Comparison of ENCODE assay signal across 17 cellular contexts in the genomic region with DNA sequence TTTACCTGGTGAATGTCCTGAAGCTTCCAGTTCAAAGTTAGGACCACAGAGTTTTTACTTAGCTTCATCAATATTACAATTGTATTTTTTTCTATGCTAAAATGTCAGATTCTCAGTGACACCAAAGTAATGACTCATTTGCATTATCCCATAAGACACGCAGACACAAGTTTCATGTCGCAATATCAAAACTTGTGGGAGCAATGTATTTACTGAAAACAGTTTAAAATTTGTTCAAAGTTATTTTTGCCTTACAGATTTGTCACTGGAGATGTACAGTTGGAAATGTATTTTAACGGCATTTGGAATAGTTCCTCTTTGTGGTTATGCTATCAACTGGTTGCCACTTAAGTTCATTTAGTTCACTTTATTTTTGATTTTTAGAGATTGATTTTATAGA. TPM values are rescaled to one million over a fixed set of nuclear protein-coding genes. Genes with fewer than 3 reads are reported as not detected.
A peak's percentile ranks its signal among the peaks of the same experiment; 100 is the strongest.
DNase-seq lines count a peak whose midpoint lies in the region; ATAC-seq, FAIRE-seq and TF ChIP-seq lines count a peak whose summit lies in the region.
"Had no signal": no experiment of that assay in that cellular context is flagged by ENCODE, and none has a peak within 500 bp of the region (broad histone marks: within the 10 kb centered on the region; RNA-seq: fewer than 3 reads in every experiment).

No MANE protein-coding gene starts in this region.

- H2BK5ac ChIP-seq in mesenchymal stem cell (ENCODE audit: low read depth, low read length, poor library complexity, severe bottlenecking): no peak overlapping the region

- H3K4ac ChIP-seq in mesenchymal stem cell (ENCODE audit: low read depth in 1 of 2, low read length in 2 of 2): no peak overlapping the region

- WGBS in K562 (ENCODE audit: insufficient coverage, low coverage, missing lambda C conversion rate): 0% methylated on average over 3 of the region's 3 CpGs
- WGBS in mesenchymal stem cell: 61% methylated on average over 3 of the region's 3 CpGs
- WGBS in esophagus squamous epithelium, 2 donors: 21 to 30% methylated on average over 3 of the region's 3 CpGs

- no peak overlapping the region for H3K18ac ChIP-seq in mesenchymal stem cell (ENCODE audit: low read depth in 1 of 2, low read length in 2 of 2)

- TF ChIP-seq CTCF in HL-60 (IDR thresholded peaks at IDR 0.05; ENCODE audit: insufficient read depth, low read length) (no peak), K562 (IDR thresholded peaks at IDR 0.05 in 2 of 3, conservative IDR thresholded peaks at IDR 0.05 in 1 of 3; ENCODE audit: insufficient read depth in 2 of 3, low read depth in 1 of 3, low read length in 3 of 3) (no peak), esophagus squamous epithelium (IDR thresholded peaks at IDR 0.05) (no peak)

- H3K27ac ChIP-seq in HL-60 (replicated peaks) (peak overlapping the region; percentile 67), K562 (ENCODE audit: extremely low read depth, low read depth, low read length) (no peak overlapping the region), mesenchymal stem cell (ENCODE audit: low read length, poor library complexity, severe bottlenecking) (no peak overlapping the region), esophagus squamous epithelium (no peak overlapping the region)
- H3K27ac ChIP-seq: parathyroid adenoma, SJCRH30 had no signal

- no peak for TF ChIP-seq RAD21 in K562 (CRISPR knock-in tag; conservative IDR thresholded peaks at IDR 0.05 in 1 of 2, IDR thresholded peaks at IDR 0.05 in 1 of 2)

- no peak overlapping the region for H3K23ac ChIP-seq in mesenchymal stem cell (ENCODE audit: low read length in 2 of 2)

- TF ChIP-seq POLR2A in K562 (conservative IDR thresholded peaks at IDR 0.05) (no peak), esophagus squamous epithelium (IDR thresholded peaks at IDR 0.05) (no peak)

- in situ Hi-C loops in K562 (cut with MboI): no loop called here

- H3K79me1 ChIP-seq in mesenchymal stem cell (replicated peaks; ENCODE audit: low read length, poor library complexity, severe bottlenecking): no peaks in the 10 kb centered on the region

- H3K36me3 ChIP-seq in K562 (ENCODE audit: control insufficient read depth, insufficient read depth, low read length) (no peaks in the 10 kb centered on the region), mesenchymal stem cell (ENCODE audit: control insufficient read depth in 1 of 2, insufficient read depth in 2 of 2, low read depth in 1 of 2, low read length in 2 of 2) (no peaks in the 10 kb centered on the region), esophagus squamous epithelium (no peaks in the 10 kb centered on the region)
- H3K36me3 ChIP-seq: SJCRH30 had no signal

- H2AK5ac ChIP-seq in mesenchymal stem cell (ENCODE audit: low read length, severe bottlenecking): no peak overlapping the region

- no peak overlapping the region for H4K91ac ChIP-seq in mesenchymal stem cell (ENCODE audit: low read length)

- H3K79me2 ChIP-seq in K562 (ENCODE audit: control insufficient read depth, insufficient read depth, low read length): no peaks in the 10 kb centered on the region
- H3K79me2 ChIP-seq: parathyroid adenoma had no signal

- H3K4me3 ChIP-seq in HL-60 (replicated peaks; ENCODE audit: insufficient read depth, low read length) (no peak overlapping the region), K562 (no peak overlapping the region), mesenchymal stem cell (ENCODE audit: insufficient read depth in 1 of 2, low read depth in 1 of 2, low read length in 2 of 2) (no peak overlapping the region), esophagus squamous epithelium (no peak overlapping the region)
- H3K4me3 ChIP-seq: SJCRH30 had no signal

- no peak overlapping the region for H2AFZ ChIP-seq in K562 (ENCODE audit: low read depth, low read length)
- no peak overlapping the region for H2AFZ ChIP-seq in mesenchymal stem cell (ENCODE audit: low read depth, low read length)
- H2AFZ ChIP-seq: parathyroid adenoma had no signal

- BruUV-seq in K562 (replicated peaks; lab: Mats Ljungman, UMichigan): no TSS peak

- no peak for TF ChIP-seq EP300 in K562 (IDR thresholded peaks at IDR 0.05; ENCODE audit: low read length)

- H3K4me1 ChIP-seq in K562 (replicated peaks in 1 of 2; ENCODE audit: control insufficient read depth in 2 of 2, insufficient read depth in 2 of 2, low read length in 2 of 2) (no peaks in the 10 kb centered on the region), mesenchymal stem cell (ENCODE audit: control insufficient read depth, insufficient read depth, low read depth, low read length) (peaks cover under 1% of the 10 kb centered on the region), esophagus squamous epithelium (peaks cover 0 to 7% (median 0%) of the 10 kb centered on the region in 3 donors)
- H3K4me1 ChIP-seq: parathyroid adenoma, SJCRH30 had no signal

- DNase-seq in HL-60 (ENCODE audit: low read depth in 1 of 2, low spot score in 1 of 2) (peak; percentile 32 to 80), NOMO-1 treated with dmso at 0.1 percent for 144 hours (lab: John Stamatoyannopoulos, UW; ENCODE audit: unreplicated experiment) (peak; percentile 78), K562 (ENCODE audit: extremely low read depth in 1 of 4, low spot score in 3 of 4) (no peak), mesenchymal stem cell (peak; percentile 56), esophagus squamous epithelium (lab: John Stamatoyannopoulos, UW) (no peak), Right ventricle myocardium superior (no peak)
- DNase-seq: activated CD4-positive, alpha-beta T cell treated with anti-CD3 and anti-CD28 coated beads for 48 hours; activated CD8-positive, alpha-beta memory T cell treated with anti-CD3 and anti-CD28 coated beads, Interleukin-2, amount 50 U/mL, for 48 hours; activated gamma-delta T cell treated with Interleukin-2 at 50 U/mL for 16 hours; anterior cingulate cortex; naive B cell; SJCRH30 had no signal

- no peak for ATAC-seq in K562
- ATAC-seq in GM19035 (IDR thresholded peaks at IDR 0.05; ENCODE audit: unreplicated experiment): no peak
- ATAC-seq in Right ventricle myocardium superior (ENCODE audit: poor library complexity): no peak
- ATAC-seq: stimulated activated effector memory CD8-positive, alpha-beta T cell treated with anti-CD3 and anti-CD28 coated beads, Interleukin-12 subunit alpha, Interleukin-12 subunit beta, amount 100 ng/mL, for 72 hours had no signal

- no peaks in the 10 kb centered on the region for H4K20me1 ChIP-seq in K562 (replicated peaks; ENCODE audit: control insufficient read depth, insufficient read depth, low read length)

- CTCF ChIA-PET in K562 (lab: Yijun Ruan, JAX; ENCODE audit: low intra/inter-chr PET ratio): no interaction called here

- no peaks in the 10 kb centered on the region for H3K9me3 ChIP-seq in K562 (replicated peaks; ENCODE audit: control insufficient read depth, insufficient read depth, low read depth, low read length)
- no peaks in the 10 kb centered on the region for H3K9me3 ChIP-seq in mesenchymal stem cell (ENCODE audit: control insufficient read depth, low read length)
- no peaks in the 10 kb centered on the region for H3K9me3 ChIP-seq in esophagus squamous epithelium
- H3K9me3 ChIP-seq: SJCRH30 had no signal

- no peak overlapping the region for H3K4me2 ChIP-seq in K562 (ENCODE audit: insufficient read depth, low read length)
- H3K4me2 ChIP-seq in mesenchymal stem cell (ENCODE audit: low read length, poor library complexity, severe bottlenecking): no peak overlapping the region

- no peak for FAIRE-seq in K562 (lab: Jason Lieb, UNC)
- FAIRE-seq: endometrium, GM12892 had no signal

- no peak overlapping the region for H4K8ac ChIP-seq in mesenchymal stem cell (ENCODE audit: low read length)

- H3K9ac ChIP-seq in K562 (ENCODE audit: insufficient read depth in 1 of 2, low read depth in 2 of 2, low read length in 2 of 2) (no peak overlapping the region), mesenchymal stem cell (ENCODE audit: low read length) (no peak overlapping the region)
- H3K9ac ChIP-seq: parathyroid adenoma had no signal

- H3K27me3 ChIP-seq in HL-60 (ENCODE audit: insufficient read depth, poor library complexity, severe bottlenecking) (no peaks in the 10 kb centered on the region), K562 (ENCODE audit: control insufficient read depth in 2 of 2, insufficient read depth in 2 of 2, low read length in 2 of 2) (peaks cover 22 to 32% of the 10 kb centered on the region in 2 experiments), mesenchymal stem cell (ENCODE audit: control insufficient read depth in 1 of 2, insufficient read depth in 1 of 2, low read length in 2 of 2) (peaks cover 0 to 20% of the 10 kb centered on the region in 2 experiments), esophagus squamous epithelium (peaks cover 0 to 3% (median 0%) of the 10 kb centered on the region in 4 donors)
- H3K27me3 ChIP-seq: SJCRH30 had no signal

- no peak overlapping the region for H2BK120ac ChIP-seq in mesenchymal stem cell (ENCODE audit: low read depth, low read length)

- no peak overlapping the region for H3K14ac ChIP-seq in mesenchymal stem cell (ENCODE audit: low read length in 2 of 2)

- intact Hi-C loops in K562 (cut with micrococcal nuclease) (no loop called here), esophagus squamous epithelium (cut with DNase I) (no loop called here), Right ventricle myocardium superior (cut with DNase I) (no loop called here)

- H2BK12ac ChIP-seq in mesenchymal stem cell (ENCODE audit: low read length in 2 of 2): no peak overlapping the region

- POLR2A ChIA-PET in K562 (lab: Yijun Ruan, JAX): no interaction called here

- no peak overlapping the region for H2BK15ac ChIP-seq in mesenchymal stem cell (ENCODE audit: low read depth, poor library complexity, severe bottlenecking)

- H3K9me1 ChIP-seq in K562 (ENCODE audit: control insufficient read depth, insufficient read depth, low read length): no peaks in the 10 kb centered on the region

RNA-seq across cellular contexts. Expression of gene DAP, which starts 36.2 kb away (rescaled TPM):
- total RNA-seq in K562 (2011; cell fraction: chromatin; rRNA removed; ENCODE audit: low replicate concordance): 60.9 and 94.0 TPM in 2 replicates
- 39.0 and 46.8 TPM in 2 replicates for total RNA-seq in K562 (2011; cell fraction: nucleolus; rRNA removed)
- total RNA-seq in K562 (2011; cell fraction: nucleoplasm; rRNA removed): 92.2 and 142 TPM in 2 replicates
- total RNA-seq in K562 (2014; rRNA removed) (31.3 and 36.1 TPM in 2 replicates), K562 (2014; rRNA removed; fragmentation: Illumina TruSeq; extraction: Trizol) (33.6 and 34.5 TPM in 2 replicates), K562 (2015; rRNA removed; fragmentation: Illumina TruSeq; extraction: Trizol) (27.3 and 28.7 TPM in 2 replicates), K562 (2021) (118 and 129 TPM in 2 replicates), esophagus squamous epithelium (10 to 100 TPM; 15.7 to 35.5 (median 29.5) TPM), Right ventricle myocardium superior (13.6 TPM)
- polyA plus RNA-seq in K562 (2011; rRNA removed) (51.9 and 61.8 TPM in 2 replicates), K562 (2014; fragmentation: Illumina TruSeq; extraction: Trizol) (151 and 157 TPM in 2 replicates), K562 (2014; fragmentation: Nextera tagmentation; extraction: Ambion mirVana) (10 to 100 TPM; 14.1 to 21.7 TPM), K562 (2014; rRNA removed) (84.2 and 84.3 TPM in 2 replicates)
- polyA plus RNA-seq in K562 (2011; cell fraction: cytosol; rRNA removed): 104 and 110 TPM in 2 replicates
- polyA plus RNA-seq in K562 (2011; cell fraction: nucleus; rRNA removed): 62.6 and 63.5 TPM in 2 replicates
- polyA plus RNA-seq in K562 (2012): 102 and 243 TPM in 2 replicates
- 35.4 and 39.4 TPM in 2 replicates for polyA minus RNA-seq in K562 (2011; rRNA and poly(A)+ RNA removed)
- polyA minus RNA-seq in K562 (2011; cell fraction: cytosol; rRNA and poly(A)+ RNA removed): 64.4 and 65.4 TPM in 2 replicates
- 28.3 and 33.3 TPM in 2 replicates for polyA minus RNA-seq in K562 (2011; cell fraction: nucleus; rRNA and poly(A)+ RNA removed)
- polyA plus RNA-seq in mesenchymal stem cell (2013, experiment 1 of 2): 137 TPM
- polyA plus RNA-seq in mesenchymal stem cell (2013, experiment 2 of 2): 136 TPM

Comparison
In these comparisons a context has a peak if more than half of its experiments do, and no peak if none do; other contexts are left out.
1. DNase-seq: peak in HL-60 (2 of 2), NOMO-1 treated with dmso at 0.1 percent for 144 hours (single experiment) and mesenchymal stem cell (single experiment); none in K562 (0 of 4), esophagus squamous epithelium (single experiment) and Right ventricle myocardium superior (single experiment).